Comparison of ENCODE assay signal across 25 cellular contexts in genomic region chrX:74865725-74866124, GRCh38. TPM values are rescaled to one million over a fixed set of nuclear protein-coding genes. Genes with fewer than 3 reads are reported as not detected.
DNase-seq lines count a peak whose midpoint lies in the region; ATAC-seq, FAIRE-seq and TF ChIP-seq lines count a peak whose summit lies in the region.
"Had no signal": no experiment of that assay in that cellular context is flagged by ENCODE, and none has a peak within 500 bp of the region (broad histone marks: within the 10 kb centered on the region; RNA-seq: fewer than 3 reads in every experiment).

No MANE protein-coding gene starts in this region.

- H4K20me1 ChIP-seq in BLaER1, result no peaks in the 10 kb centered on the region
- H4K20me1 ChIP-seq in GM12878 (ENCODE audit: control insufficient read depth, insufficient read depth), result no peaks in the 10 kb centered on the region

- no peak for TF ChIP-seq CTCF in GM12878 (IDR thresholded peaks at IDR 0.05 in 2 of 3, conservative IDR thresholded peaks at IDR 0.05 in 1 of 3; ENCODE audit: control insufficient read depth in 2 of 3, extremely low read depth in 1 of 3, insufficient read depth in 1 of 3, low read depth in 3 of 3, low read length in 3 of 3)

- H3K4me3 ChIP-seq in BLaER1 (peak overlapping the region; percentile 22; the same call in 1 of the 2 replicates), GM12878 (no peak overlapping the region), subcutaneous abdominal adipose tissue (ENCODE audit: low read depth in 1 of 5, low read length in 5 of 5) (peak overlapping the region in 3 of 5 donors; percentile 19 to 40 (median 33))
- H3K4me3 ChIP-seq: A549 had no signal

- no peak overlapping the region for H2AFZ ChIP-seq in GM12878 (ENCODE audit: control insufficient read depth, low read depth, low read length)

- H3K27ac ChIP-seq in BLaER1 (no peak overlapping the region), GM12878 (ENCODE audit: control insufficient read depth, insufficient read depth) (no peak overlapping the region), subcutaneous abdominal adipose tissue (ENCODE audit: low read depth, low read length) (no peak overlapping the region)
- H3K27ac ChIP-seq: 22Rv1, A549 had no signal

- SMC1A ChIA-PET in GM12878 (lab: Charles Lee; ENCODE audit: uncharacterized antibody, unreplicated experiment), result no interaction called here

- FAIRE-seq in GM12878 (lab: Jason Lieb, UNC), result no peak
- FAIRE-seq: A549, GM19239 had no signal

- BruUV-seq in GM12878 (replicated peaks; lab: Mats Ljungman, UMichigan), result no TSS peak

- H3K4me1 ChIP-seq in BLaER1 (no peaks in the 10 kb centered on the region), GM12878 (ENCODE audit: control insufficient read depth, insufficient read depth, low read length) (no peaks in the 10 kb centered on the region), subcutaneous abdominal adipose tissue (ENCODE audit: control insufficient read depth in 5 of 5, insufficient read depth in 5 of 5, low read length in 5 of 5) (no peaks in the 10 kb centered on the region)
- H3K4me1 ChIP-seq: A549 had no signal

- TF ChIP-seq RAD21 in GM12878 (IDR thresholded peaks at IDR 0.05; ENCODE audit: insufficient read depth, low read depth, low read length), result no peak

- no peak for ATAC-seq in GM12878
- ATAC-seq in esophagus mucosa, result no peak
- ATAC-seq: A549 had no signal

- no peak overlapping the region for H3K9ac ChIP-seq in BLaER1
- H3K9ac ChIP-seq in GM12878 (ENCODE audit: control insufficient read depth, insufficient read depth, low read length), result no peak overlapping the region
- H3K9ac ChIP-seq in subcutaneous abdominal adipose tissue (ENCODE audit: low read length in 5 of 5), result no peak overlapping the region

- in situ Hi-C loops in GM12878 (cut with MboI), result no loop called here

- no peak for TF ChIP-seq EP300 in GM12878 (IDR thresholded peaks at IDR 0.05; ENCODE audit: borderline replicate concordance in 1 of 2, control insufficient read depth in 1 of 2, low read depth in 2 of 2, low read length in 2 of 2)

- no peaks in the 10 kb centered on the region for H3K79me2 ChIP-seq in GM12878 (ENCODE audit: control insufficient read depth, insufficient read depth, low read length)

- 80% methylated on average over 4 of the region's 4 CpGs for WGBS in GM12878 (ENCODE audit: insufficient coverage, insufficient replicate concordance, low lambda C conversion rate, missing lambda C conversion rate)

- POLR2A ChIA-PET in GM12878 (lab: Charles Lee), result no interaction called here

- intact Hi-C loops in GM12878 (cut with micrococcal nuclease; ENCODE audit: unreplicated experiment), result no loop called here

- H3K27me3 ChIP-seq in BLaER1, result no peaks in the 10 kb centered on the region
- H3K27me3 ChIP-seq in GM12878 (replicated peaks in 1 of 2; ENCODE audit: control insufficient read depth in 2 of 2, insufficient read depth in 2 of 2, low read length in 1 of 2), result no peaks in the 10 kb centered on the region
- no peaks in the 10 kb centered on the region for H3K27me3 ChIP-seq in subcutaneous abdominal adipose tissue (ENCODE audit: control insufficient read depth in 5 of 5, insufficient read depth in 4 of 5, low read length in 5 of 5)

- RAD21 ChIA-PET in GM12878 (lab: Charles Lee; ENCODE audit: unreplicated experiment), result no interaction called here

- no peak for DNase-seq in GM12878 (ENCODE audit: low read depth, low spot score)
- no peak for DNase-seq in activated CD8-positive, alpha-beta memory T cell treated with anti-CD3 and anti-CD28 coated beads, Interleukin-2, amount 50 U/mL, for 48 hours
- DNase-seq: AML-193; C1 segment of cervical spinal cord; CD4-positive, alpha-beta memory T cell; CD4-positive, CD25-positive, alpha-beta regulatory T cell; CD8-positive, alpha-beta memory T cell; COR-L47; DMS 273 treated with DMSO at 0.1 percent for 48 hours; DMS153; DMS53; DMS79; DND-41; EL; GDM1 had no signal

- H3K36me3 ChIP-seq in BLaER1 (no peaks in the 10 kb centered on the region), GM12878 (ENCODE audit: control insufficient read depth in 2 of 2, insufficient read depth in 2 of 2, low read length in 1 of 2) (no peaks in the 10 kb centered on the region), subcutaneous abdominal adipose tissue (ENCODE audit: control insufficient read depth in 5 of 5, insufficient read depth in 5 of 5, low read length in 5 of 5) (no peaks in the 10 kb centered on the region)

- H3K4me2 ChIP-seq in BLaER1 (no peak overlapping the region), GM12878 (ENCODE audit: control insufficient read depth, insufficient read depth) (no peak overlapping the region)
- H3K4me2 ChIP-seq: A549 had no signal

- no peak for TF ChIP-seq POLR2A in GM12878 (IDR thresholded peaks at IDR 0.05; ENCODE audit: low read depth, low read length)

- H3K9me3 ChIP-seq in BLaER1, result peaks cover 62% of the 10 kb centered on the region
- H3K9me3 ChIP-seq in GM12878 (replicated peaks; ENCODE audit: control insufficient read depth, insufficient read depth, low read length), result peaks cover 4% of the 10 kb centered on the region; the same call in 2 of the 3 replicates
- H3K9me3 ChIP-seq in subcutaneous abdominal adipose tissue (ENCODE audit: control insufficient read depth in 5 of 5, low read length in 5 of 5), result peaks cover 0 to 50% (median 27%) of the 10 kb centered on the region in 5 donors

- CTCF ChIA-PET in GM12878 (lab: Yijun Ruan, JAX), result no interaction called here

TF ChIP-seq in GM12878, 131 proteins besides CTCF, POLR2A, EP300 and RAD21:
- TF ChIP-seq ZNF217 (IDR thresholded peaks at IDR 0.05) (no peak), HDAC6 (IDR thresholded peaks at IDR 0.05; ENCODE audit: unreplicated experiment) (no peak), CBX5 (IDR thresholded peaks at IDR 0.05; ENCODE audit: low read depth) (peak; percentile 94), ELK1 (IDR thresholded peaks at IDR 0.05; ENCODE audit: low read depth, low read length) (no peak), ZBTB40 (IDR thresholded peaks at IDR 0.05; ENCODE audit: borderline replicate concordance) (no peak)

RNA-seq across cellular contexts. Expression of gene NEXMIF, which starts 59.5 kb away (rescaled TPM):
- total RNA-seq in GM12878 (2013; cell fraction: nucleolus; rRNA removed), result 54.3 and 56.5 TPM in 2 replicates
- total RNA-seq in GM12878 (2014; rRNA removed), result 6.5 and 7.4 TPM in 2 replicates
- 6.8 and 7.3 TPM in 2 replicates for total RNA-seq in GM12878 (2014; rRNA removed; fragmentation: Illumina TruSeq; extraction: Trizol)
- total RNA-seq in GM12878 (2021), result 7.2 and 7.4 TPM in 2 replicates
- 0.91 TPM for polyA plus RNA-seq in GM12878 (2011; ENCODE audit: low read depth)
- polyA plus RNA-seq in GM12878 (2011; rRNA removed), result 10.4 and 13.2 TPM in 2 replicates
- 4.5 and 5.8 TPM in 2 replicates for polyA plus RNA-seq in GM12878 (2011; cell fraction: cytosol; rRNA removed)
- 10.8 and 14.1 TPM in 2 replicates for polyA plus RNA-seq in GM12878 (2011; cell fraction: nucleus; rRNA removed)
- 1.6 and 2.7 TPM in 2 replicates for polyA plus RNA-seq in GM12878 (2012)
- polyA plus RNA-seq in GM12878 (2014; fragmentation: Illumina TruSeq; extraction: Trizol), result 5.3 and 7.4 TPM in 2 replicates
- under 1 TPM; 0.75 to 1.00 TPM for polyA plus RNA-seq in GM12878 (2014; fragmentation: Nextera tagmentation; extraction: Ambion mirVana)
- 2.5 and 3.3 TPM in 2 replicates for polyA plus RNA-seq in GM12878 (2014; rRNA removed)
- 1 to 10 TPM in 1 of 2 experiments, under 1 TPM in 1; 0.78 to 1.5 TPM for polyA plus RNA-seq in GM12878 (2016; fragmentation: Nextera tagmentation; extraction: Ambion mirVana)
- 20.5 and 23.7 TPM in 2 replicates for polyA minus RNA-seq in GM12878 (2011; rRNA and poly(A)+ RNA removed)
- 6.1 and 8.3 TPM in 2 replicates for polyA minus RNA-seq in GM12878 (2011; cell fraction: cytosol; rRNA and poly(A)+ RNA removed)
- polyA minus RNA-seq in GM12878 (2011; cell fraction: nucleus; rRNA and poly(A)+ RNA removed), result 17.7 and 18.7 TPM in 2 replicates
- 0.08 TPM for total RNA-seq in esophagus mucosa
- total RNA-seq: A172, G401 had no signal
- polyA plus RNA-seq: BJ; CD14-positive monocyte; CD8-positive, alpha-beta memory T cell had no signal
